Comparison of ENCODE assay signal across 1 cellular context in the genomic region with DNA sequence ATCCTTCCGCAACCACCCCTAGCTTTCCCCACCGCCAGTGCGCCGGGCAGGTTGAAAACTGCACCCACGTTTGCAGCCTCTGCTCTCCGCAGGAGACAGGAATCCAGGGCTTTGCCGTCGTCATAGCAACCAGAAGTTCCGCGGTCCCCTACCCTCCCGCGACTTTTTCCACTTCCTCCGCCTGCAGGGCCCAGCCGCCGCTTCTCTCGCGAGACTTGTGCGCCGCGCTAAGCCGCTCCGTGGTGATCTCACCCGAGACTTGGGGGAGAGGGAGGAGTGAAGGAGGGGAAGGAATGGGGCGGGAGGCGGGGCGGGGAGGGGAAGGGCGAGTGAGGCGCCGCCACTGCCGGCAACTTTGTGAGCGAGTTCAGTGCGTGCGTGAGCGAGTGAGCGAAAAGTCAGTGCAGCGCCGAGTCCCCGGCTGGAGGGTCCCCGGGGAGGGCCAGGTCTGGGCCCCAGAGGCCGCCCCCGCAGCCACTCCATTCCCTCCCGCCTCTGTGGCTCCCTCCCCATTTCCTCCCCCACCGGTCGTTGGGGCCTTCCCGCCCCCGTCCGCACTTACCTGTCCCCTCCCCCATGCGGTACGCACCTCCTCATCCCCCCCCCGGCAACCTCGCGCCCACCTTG.
TF ChIP-seq lines count a peak whose summit lies in the region.

A gene (plus strand): TSS at position 370 of the 627 bp plus-strand sequence.

TF ChIP-seq in GM12878, 131 proteins besides CTCF, POLR2A, EP300 and RAD21 (continued from another document):
- TF ChIP-seq SMAD5 (IDR thresholded peaks at IDR 0.05; ENCODE audit: low read depth), result peak; percentile 86
- TF ChIP-seq, protein P1, sequence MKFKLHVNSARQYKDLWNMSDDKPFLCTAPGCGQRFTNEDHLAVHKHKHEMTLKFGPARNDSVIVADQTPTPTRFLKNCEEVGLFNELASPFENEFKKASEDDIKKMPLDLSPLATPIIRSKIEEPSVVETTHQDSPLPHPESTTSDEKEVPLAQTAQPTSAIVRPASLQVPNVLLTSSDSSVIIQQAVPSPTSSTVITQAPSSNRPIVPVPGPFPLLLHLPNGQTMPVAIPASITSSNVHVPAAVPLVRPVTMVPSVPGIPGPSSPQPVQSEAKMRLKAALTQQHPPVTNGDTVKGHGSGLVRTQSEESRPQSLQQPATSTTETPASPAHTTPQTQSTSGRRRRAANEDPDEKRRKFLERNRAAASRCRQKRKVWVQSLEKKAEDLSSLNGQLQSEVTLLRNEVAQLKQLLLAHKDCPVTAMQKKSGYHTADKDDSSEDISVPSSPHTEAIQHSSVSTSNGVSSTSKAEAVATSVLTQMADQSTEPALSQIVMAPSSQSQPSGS (IDR thresholded peaks at IDR 0.05; ENCODE audit: low read length), result peak; percentile 77
- TF ChIP-seq, protein P2, sequence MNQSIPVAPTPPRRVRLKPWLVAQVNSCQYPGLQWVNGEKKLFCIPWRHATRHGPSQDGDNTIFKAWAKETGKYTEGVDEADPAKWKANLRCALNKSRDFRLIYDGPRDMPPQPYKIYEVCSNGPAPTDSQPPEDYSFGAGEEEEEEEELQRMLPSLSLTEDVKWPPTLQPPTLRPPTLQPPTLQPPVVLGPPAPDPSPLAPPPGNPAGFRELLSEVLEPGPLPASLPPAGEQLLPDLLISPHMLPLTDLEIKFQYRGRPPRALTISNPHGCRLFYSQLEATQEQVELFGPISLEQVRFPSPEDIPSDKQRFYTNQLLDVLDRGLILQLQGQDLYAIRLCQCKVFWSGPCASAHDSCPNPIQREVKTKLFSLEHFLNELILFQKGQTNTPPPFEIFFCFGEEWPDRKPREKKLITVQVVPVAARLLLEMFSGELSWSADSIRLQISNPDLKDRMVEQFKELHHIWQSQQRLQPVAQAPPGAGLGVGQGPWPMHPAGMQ (IDR thresholded peaks at IDR 0.05; ENCODE audit: borderline replicate concordance), result peak; percentile 87
- peak; percentile 53; the same call in 1 of the 2 replicates for TF ChIP-seq TARDBP (IDR thresholded peaks at IDR 0.05; ENCODE audit: borderline replicate concordance)
- no peak for TF ChIP-seq RAD51 (IDR thresholded peaks at IDR 0.05)
- 0 out of 2 replicates have a peak, but pooled peaks have one; percentile 39 for TF ChIP-seq PAX5 (IDR thresholded peaks at IDR 0.05; ENCODE audit: borderline replicate concordance, low read depth, low read length)
- TF ChIP-seq, protein P3, sequence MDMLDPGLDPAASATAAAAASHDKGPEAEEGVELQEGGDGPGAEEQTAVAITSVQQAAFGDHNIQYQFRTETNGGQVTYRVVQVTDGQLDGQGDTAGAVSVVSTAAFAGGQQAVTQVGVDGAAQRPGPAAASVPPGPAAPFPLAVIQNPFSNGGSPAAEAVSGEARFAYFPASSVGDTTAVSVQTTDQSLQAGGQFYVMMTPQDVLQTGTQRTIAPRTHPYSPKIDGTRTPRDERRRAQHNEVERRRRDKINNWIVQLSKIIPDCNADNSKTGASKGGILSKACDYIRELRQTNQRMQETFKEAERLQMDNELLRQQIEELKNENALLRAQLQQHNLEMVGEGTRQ (IDR thresholded peaks at IDR 0.05; ENCODE audit: borderline replicate concordance, low read depth, low read length), result no peak
- TF ChIP-seq, protein P4, sequence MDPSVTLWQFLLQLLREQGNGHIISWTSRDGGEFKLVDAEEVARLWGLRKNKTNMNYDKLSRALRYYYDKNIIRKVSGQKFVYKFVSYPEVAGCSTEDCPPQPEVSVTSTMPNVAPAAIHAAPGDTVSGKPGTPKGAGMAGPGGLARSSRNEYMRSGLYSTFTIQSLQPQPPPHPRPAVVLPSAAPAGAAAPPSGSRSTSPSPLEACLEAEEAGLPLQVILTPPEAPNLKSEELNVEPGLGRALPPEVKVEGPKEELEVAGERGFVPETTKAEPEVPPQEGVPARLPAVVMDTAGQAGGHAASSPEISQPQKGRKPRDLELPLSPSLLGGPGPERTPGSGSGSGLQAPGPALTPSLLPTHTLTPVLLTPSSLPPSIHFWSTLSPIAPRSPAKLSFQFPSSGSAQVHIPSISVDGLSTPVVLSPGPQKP (IDR thresholded peaks at IDR 0.05; ENCODE audit: low read depth, low read length), result peak; percentile 32; the same call in 1 of the 2 replicates
- peak; percentile 93 for TF ChIP-seq BRCA1 (IDR thresholded peaks at IDR 0.05; ENCODE audit: low read depth, low read length)
- no peak; the same call in 1 of the 2 replicates for TF ChIP-seq STAT1 (conservative IDR thresholded peaks at IDR 0.05)
- TF ChIP-seq STAT3 (IDR thresholded peaks at IDR 0.05; ENCODE audit: low read depth, low read length), result no peak
- no peak for TF ChIP-seq ZBED1 (IDR thresholded peaks at IDR 0.05; ENCODE audit: borderline replicate concordance)
- TF ChIP-seq ZNF24 (IDR thresholded peaks at IDR 0.05), result no peak
- no peak for TF ChIP-seq FOXK2 (IDR thresholded peaks at IDR 0.05)
- no peak; the same call in 1 of the 2 replicates for TF ChIP-seq JUNB (IDR thresholded peaks at IDR 0.05)
- peak; percentile 89 for TF ChIP-seq CBFB (IDR thresholded peaks at IDR 0.05; ENCODE audit: low read depth)
- peak; percentile 88 for TF ChIP-seq RFX5 (IDR thresholded peaks at IDR 0.05; ENCODE audit: low read depth, low read length)
